Comparison of ENCODE assay signal across 9 cellular contexts in genomic region chr5:116084231-116084630, GRCh38. TPM values are rescaled to one million over a fixed set of nuclear protein-coding genes. Genes with fewer than 3 reads are reported as not detected.
DNase-seq lines count a peak whose midpoint lies in the region; ATAC-seq and TF ChIP-seq lines count a peak whose summit lies in the region.
"Had no signal": no experiment of that assay in that cellular context is flagged by ENCODE, and none has a peak within 500 bp of the region (broad histone marks: within the 10 kb centered on the region; RNA-seq: fewer than 3 reads in every experiment).

No MANE protein-coding gene starts in this region.

- H3K27me3 ChIP-seq in ectodermal cell (ENCODE audit: control insufficient read depth, insufficient read depth, low read length, poor library complexity, severe bottlenecking) = no peaks in the 10 kb centered on the region
- H3K27me3 ChIP-seq in upper lobe of right lung = no peaks in the 10 kb centered on the region

- H3K36me3 ChIP-seq in ectodermal cell (ENCODE audit: control insufficient read depth, insufficient read depth, low read length) (no peaks in the 10 kb centered on the region), mesodermal cell (ENCODE audit: control insufficient read depth, insufficient read depth, low read length) (peaks cover 6% of the 10 kb centered on the region), upper lobe of right lung (peaks cover 11% of the 10 kb centered on the region)

- WGBS in ectodermal cell, 2 experiments = 44% methylated on average over 11 of the region's 11 CpGs
- WGBS in mesodermal cell (ENCODE audit: insufficient coverage in 2 of 2), 2 experiments = 37 to 57% methylated on average over 7 to 10 of the region's 11 CpGs

- H3K4me3 ChIP-seq in ectodermal cell (ENCODE audit: insufficient read depth, low read depth, low read length) (peak overlapping the region; percentile 58), mesodermal cell (ENCODE audit: extremely low read depth, insufficient read depth, low read length, poor library complexity, severe bottlenecking) (peak overlapping the region; percentile 59), upper lobe of right lung (peak overlapping the region; percentile 75)

- no peak for TF ChIP-seq CTCF in upper lobe of right lung (IDR thresholded peaks at IDR 0.05)

- no peaks in the 10 kb centered on the region for H3K9me3 ChIP-seq in ectodermal cell (ENCODE audit: control insufficient read depth, low read length)
- no peaks in the 10 kb centered on the region for H3K9me3 ChIP-seq in mesodermal cell (ENCODE audit: control insufficient read depth, low read length)
- no peaks in the 10 kb centered on the region for H3K9me3 ChIP-seq in upper lobe of right lung

- H3K4me1 ChIP-seq in ectodermal cell (ENCODE audit: control insufficient read depth, insufficient read depth, low read length) (peaks cover 8% of the 10 kb centered on the region), mesodermal cell (ENCODE audit: control insufficient read depth, insufficient read depth, low read length, poor library complexity, severe bottlenecking) (no peaks in the 10 kb centered on the region), upper lobe of right lung (peaks cover 13% of the 10 kb centered on the region)

- DNase-seq in D341Med (ENCODE audit: low spot score) (peak; percentile 54), SW480 (ENCODE audit: low spot score) (peak; percentile 62), upper lobe of right lung (no peak), NCI-H446 (lab: John Stamatoyannopoulos, UW) (no peak)

- no peak overlapping the region for H3K27ac ChIP-seq in ectodermal cell (ENCODE audit: insufficient read depth, low read depth, low read length, poor library complexity, severe bottlenecking)
- no peak overlapping the region for H3K27ac ChIP-seq in mesodermal cell (ENCODE audit: low read depth, low read length, severe bottlenecking)
- H3K27ac ChIP-seq in upper lobe of right lung = peak overlapping the region; percentile 92

- intact Hi-C loops in upper lobe of right lung (cut with DNase I) = no loop called here

- peak; percentile 30 for ATAC-seq in GM19467 (IDR thresholded peaks at IDR 0.05; ENCODE audit: unreplicated experiment)
- peak; percentile 35 for ATAC-seq in HG03520 (IDR thresholded peaks at IDR 0.05; ENCODE audit: unreplicated experiment)
- peak; percentile 60 for ATAC-seq in upper lobe of right lung

RNA-seq across cellular contexts. Expression of gene COMMD10, which starts 0.6 kb away (rescaled TPM):
- 35.0 TPM for polyA plus RNA-seq in ectodermal cell (2013, experiment 1 of 4)
- polyA plus RNA-seq in ectodermal cell (2013, experiment 2 of 4) = 33.5 TPM
- polyA plus RNA-seq in ectodermal cell (2013, experiment 3 of 4) = 36.2 TPM
- 40.4 TPM for polyA plus RNA-seq in ectodermal cell (2013, experiment 4 of 4)
- 41.0 TPM for polyA plus RNA-seq in mesodermal cell (2013, experiment 1 of 2)
- 41.8 TPM for polyA plus RNA-seq in mesodermal cell (2013, experiment 2 of 2)
- total RNA-seq in upper lobe of right lung = 28.9 TPM

RNA-seq across cellular contexts. Expression of gene ARL14EPL, which starts 52.0 kb away (rescaled TPM):
- polyA plus RNA-seq in ectodermal cell (2013, experiment 1 of 4) = not detected
- not detected for polyA plus RNA-seq in ectodermal cell (2013, experiment 2 of 4)
- polyA plus RNA-seq in ectodermal cell (2013, experiment 3 of 4) = not detected
- polyA plus RNA-seq in ectodermal cell (2013, experiment 4 of 4) = not detected
- not detected for polyA plus RNA-seq in mesodermal cell (2013, experiment 1 of 2)
- not detected for polyA plus RNA-seq in mesodermal cell (2013, experiment 2 of 2)
- total RNA-seq in upper lobe of right lung = not detected
- total RNA-seq: temporal lobe had no signal

Comparison
In these comparisons a context has a peak if more than half of its experiments do, and no peak if none do; other contexts are left out.
1. DNase-seq: peak in D341Med (single experiment) and SW480 (single experiment); none in upper lobe of right lung (single experiment) and NCI-H446 (0 of 2).
2. Peak in every context shown above with its lines, with median percentiles within 50 percentile points of each other: ATAC-seq and H3K4me3 ChIP-seq.